ENCODE assay signal across 13 cellular contexts in the genomic region with DNA sequence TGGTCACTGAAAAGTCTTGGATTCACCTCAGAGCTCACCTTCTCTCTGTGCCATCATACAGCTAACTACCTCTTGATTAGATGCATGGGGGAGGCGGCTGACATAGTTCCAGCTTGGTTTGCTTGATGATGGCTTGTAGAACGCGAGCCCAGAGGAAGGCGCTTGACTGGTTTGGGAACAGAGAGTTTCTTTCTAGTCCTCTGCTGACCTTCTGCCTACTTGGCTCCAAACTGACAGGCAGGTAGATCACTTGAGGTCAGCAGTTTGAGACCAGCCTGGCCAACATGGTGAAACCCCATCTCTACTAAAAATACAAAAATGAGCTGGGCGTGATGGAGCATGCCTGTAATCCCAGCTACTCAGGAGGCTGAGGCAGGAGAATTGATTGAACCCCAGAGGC. TPM values are rescaled to one million over a fixed set of nuclear protein-coding genes. Genes with fewer than 3 reads are reported as not detected.
"Had no signal": no experiment of that assay in that cellular context is flagged by ENCODE, and none has a peak within 500 bp of the region (broad histone marks: within the 10 kb centered on the region; RNA-seq: fewer than 3 reads in every experiment).

No MANE protein-coding gene starts in this region.

RNA-seq across cellular contexts. Expression of a gene that starts 36.9 kb away (rescaled TPM):
- total RNA-seq: activated B cell treated with CpG ODN at 0.5 μM for 24 hours; activated CD4-positive, alpha-beta memory T cell treated with anti-CD3 and anti-CD28 coated beads for 36 hours; activated CD4-positive, alpha-beta memory T cell treated with anti-CD3 and anti-CD28 coated beads, Interleukin-2, amount 10 ng/mL, durations not matched to agents 7 days and 5 days; activated CD4-positive, alpha-beta T cell treated with anti-CD3 and anti-CD28 coated beads for 36 hours; activated CD4-positive, alpha-beta T cell treated with anti-CD3 and anti-CD28 coated beads, Interleukin-2, amount 10 ng/mL, durations not matched to agents 24 days and 14 days; activated CD4-positive, alpha-beta T cell treated with anti-CD3 and anti-CD28 coated beads, Interleukin-2, amount 10 ng/mL, durations not matched to agents 7 days and 5 days; activated CD8-positive, alpha-beta memory T cell treated with anti-CD3 and anti-CD28 coated beads for 36 hours; activated CD8-positive, alpha-beta memory T cell treated with anti-CD3 and anti-CD28 coated beads, Interleukin-2, amount 10 ng/mL, durations not matched to agents 7 days and 5 days; activated CD8-positive, alpha-beta T cell treated with anti-CD3 and anti-CD28 coated beads for 36 hours; activated CD8-positive, alpha-beta T cell treated with anti-CD3 and anti-CD28 coated beads, Interleukin-2, amount 10 ng/mL, durations not matched to agents 7 days and 5 days; T-helper 1 cell treated with Interleukin-12 subunit alpha and Interleukin-12 subunit beta and Interleukin-4 antibody, amounts not matched to agents 30 ng/mL and 1 ng/mL, for 36 hours; T-helper 17 cell; T-helper 2 cell treated with Interferon-gamma antibody and Interleukin-4, amounts not matched to agents 100 ng/mL and 5 ng/mL, for 36 hours had no signal
